Comparison of ENCODE assay signal across 1 cellular context in genomic region chr6:89221109-89221508, GRCh38.
TF ChIP-seq lines count a peak whose summit lies in the region.

No MANE protein-coding gene starts in this region.

TF ChIP-seq in HepG2, 621 proteins besides CTCF, POLR2A, EP300 and RAD21 (continued from another document):
- no peak for TF ChIP-seq TFDP2 (CRISPR knock-in tag; IDR thresholded peaks at IDR 0.05)
